16 cellular contexts compared by ENCODE assay signal in genomic region chr2:70322518-70322917, GRCh38. TPM values are rescaled to one million over a fixed set of nuclear protein-coding genes. Genes with fewer than 3 reads are reported as not detected.
DNase-seq lines count a peak whose midpoint lies in the region; ATAC-seq and TF ChIP-seq lines count a peak whose summit lies in the region.
"Had no signal": no experiment of that assay in that cellular context is flagged by ENCODE, and none has a peak within 500 bp of the region (broad histone marks: within the 10 kb centered on the region; RNA-seq: fewer than 3 reads in every experiment).

No MANE protein-coding gene starts in this region.

- H3K36me3 ChIP-seq in GM23338 (ENCODE audit: insufficient read depth) (no peaks in the 10 kb centered on the region), HCT116 (ENCODE audit: control insufficient read depth in 1 of 2, insufficient read depth in 2 of 2, low read length in 2 of 2) (no peaks in the 10 kb centered on the region), neural progenitor cell (no peaks in the 10 kb centered on the region)

- no peaks in the 10 kb centered on the region for H3K4me1 ChIP-seq in GM23338 (ENCODE audit: insufficient read depth)
- peaks cover 0 to 4% of the 10 kb centered on the region in 2 experiments; a peak in 1 of 4 replicates for H3K4me1 ChIP-seq in HCT116 (ENCODE audit: control insufficient read depth in 1 of 2, insufficient read depth in 2 of 2, low read length in 2 of 2)
- H3K4me1 ChIP-seq in neural progenitor cell = no peaks in the 10 kb centered on the region
- H3K4me1 ChIP-seq: Caco-2 had no signal

- no peaks in the 10 kb centered on the region for H3K27me3 Mint-ChIP-seq in activated naive CD8-positive, alpha-beta T cell treated with anti-CD3 and anti-CD28 coated beads, Interleukin-2, amount 50 U/mL, for 24 hours
- H3K27me3 Mint-ChIP-seq in activated naive CD8-positive, alpha-beta T cell treated with anti-CD3 and anti-CD28 coated beads for 36 hours = no peaks in the 10 kb centered on the region
- peaks cover 6% of the 10 kb centered on the region for H3K27me3 Mint-ChIP-seq in GM23338 (ENCODE audit: insufficient read depth, low read depth, poor library complexity)
- peaks cover 4% of the 10 kb centered on the region for H3K27me3 Mint-ChIP-seq in neural progenitor cell (ENCODE audit: insufficient read depth, low read depth)

- TF ChIP-seq POLR2A in HCT116 (IDR thresholded peaks at IDR 0.05; ENCODE audit: borderline replicate concordance, extremely low read depth, insufficient read depth, insufficient read length) = no peak

- peaks cover 7% of the 10 kb centered on the region for H3K4me1 Mint-ChIP-seq in activated naive CD8-positive, alpha-beta T cell treated with anti-CD3 and anti-CD28 coated beads, Interleukin-2, amount 50 U/mL, for 24 hours
- H3K4me1 Mint-ChIP-seq in activated naive CD8-positive, alpha-beta T cell treated with anti-CD3 and anti-CD28 coated beads for 36 hours = peaks cover 7% of the 10 kb centered on the region
- no peaks in the 10 kb centered on the region for H3K4me1 Mint-ChIP-seq in GM23338
- H3K4me1 Mint-ChIP-seq in neural progenitor cell = no peaks in the 10 kb centered on the region
- H3K4me1 Mint-ChIP-seq: CD4-positive, CD25-positive, alpha-beta regulatory T cell had no signal

- ATAC-seq in activated naive CD8-positive, alpha-beta T cell treated with anti-CD3 and anti-CD28 coated beads, Interleukin-2, amount 50 U/mL, for 24 hours = peak; percentile 77
- ATAC-seq in GM23338 (no peak), HCT116 (no peak)
- ATAC-seq: CD8-positive, alpha-beta T cell had no signal

- H3K27ac ChIP-seq in GM23338 (ENCODE audit: low read depth) (no peak overlapping the region), HCT116 (ENCODE audit: low read depth, low read length) (no peak overlapping the region), neural progenitor cell (no peak overlapping the region)

- H3K27ac Mint-ChIP-seq in activated naive CD8-positive, alpha-beta T cell treated with anti-CD3 and anti-CD28 coated beads, Interleukin-2, amount 50 U/mL, for 24 hours = peak overlapping the region; percentile 1
- no peak overlapping the region for H3K27ac Mint-ChIP-seq in activated naive CD8-positive, alpha-beta T cell treated with anti-CD3 and anti-CD28 coated beads for 36 hours
- H3K27ac Mint-ChIP-seq in GM23338 = no peak overlapping the region
- H3K27ac Mint-ChIP-seq in neural progenitor cell = no peak overlapping the region
- H3K27ac Mint-ChIP-seq: CD4-positive, CD25-positive, alpha-beta regulatory T cell; CD8-positive, alpha-beta T cell had no signal

- H2AFZ ChIP-seq in GM23338 (peak overlapping the region; percentile 38; the same call in 1 of the 2 replicates), HCT116 (ENCODE audit: low read depth, low read length, poor library complexity, severe bottlenecking) (peak overlapping the region; percentile 1), neural progenitor cell (replicated peaks) (peak overlapping the region; percentile 10)

- CTCF ChIA-PET in HCT116 (lab: Charles Lee) = interaction anchor here (0.9 kb wide), 1 partner anchor 18 kb away, joined by 3 read pairs; no protein-coding TSS in a partner anchor

- H3K79me2 ChIP-seq in GM23338 (replicated peaks; ENCODE audit: insufficient read depth) (no peaks in the 10 kb centered on the region), HCT116 (ENCODE audit: insufficient read depth, low read length) (no peaks in the 10 kb centered on the region), neural progenitor cell (ENCODE audit: low read depth) (no peaks in the 10 kb centered on the region)

- no peak overlapping the region for H3K4me3 ChIP-seq in GM23338
- H3K4me3 ChIP-seq in HCT116 (replicated peaks in 1 of 2; ENCODE audit: low read depth in 1 of 2, low read length in 2 of 2) = no peak overlapping the region
- no peak overlapping the region for H3K4me3 ChIP-seq in neural progenitor cell

- BruUV-seq in HCT116 (replicated peaks; lab: Mats Ljungman, UMichigan) = no TSS peak

- H3F3A ChIP-seq in GM23338 (replicated peaks; ENCODE audit: low read depth) (no peaks in the 10 kb centered on the region), neural progenitor cell (ENCODE audit: low read depth) (no peaks in the 10 kb centered on the region)

- RAD21 ChIA-PET in HCT116 (lab: Charles Lee; ENCODE audit: low non-redundant PET in 1 of 2, low total read pairs in 2 of 2, uncharacterized antibody in 2 of 2, unreplicated experiment in 2 of 2) = no interaction called here

- no peaks in the 10 kb centered on the region for H3K9me3 Mint-ChIP-seq in activated naive CD8-positive, alpha-beta T cell treated with anti-CD3 and anti-CD28 coated beads, Interleukin-2, amount 50 U/mL, for 24 hours
- H3K9me3 Mint-ChIP-seq in activated naive CD8-positive, alpha-beta T cell treated with anti-CD3 and anti-CD28 coated beads for 36 hours = no peaks in the 10 kb centered on the region
- H3K9me3 Mint-ChIP-seq in GM23338 = no peaks in the 10 kb centered on the region
- no peaks in the 10 kb centered on the region for H3K9me3 Mint-ChIP-seq in neural progenitor cell
- H3K9me3 Mint-ChIP-seq: CD8-positive, alpha-beta T cell had no signal

- TF ChIP-seq RAD21 in HCT116 (IDR thresholded peaks at IDR 0.05; ENCODE audit: low read depth) = no peak

- H3K9ac ChIP-seq in HCT116 (ENCODE audit: low read length) (no peak overlapping the region), neural progenitor cell (no peak overlapping the region)

- DNase-seq in activated naive CD8-positive, alpha-beta T cell treated with anti-CD3 and anti-CD28 coated beads, Interleukin-2, amount 50 U/mL, for 24 hours = no peak
- DNase-seq in activated naive CD8-positive, alpha-beta T cell treated with anti-CD3 and anti-CD28 coated beads for 36 hours = no peak
- DNase-seq in GM23338 (ENCODE audit: low spot score) (no peak), HCT116 (ENCODE audit: low read depth, low spot score) (no peak), neural progenitor cell (ENCODE audit: low spot score) (no peak), epidermal melanocyte (ENCODE audit: insufficient read length, low spot score) (no peak), hippocampal formation (lab: John Stamatoyannopoulos, UW) (no peak), NCI-H1436 treated with DMSO at 0.1 percent for 48 hours (lab: John Stamatoyannopoulos, UW) (no peak)
- DNase-seq: C1 segment of cervical spinal cord; Caco-2; CD4-positive, CD25-positive, alpha-beta regulatory T cell; CD8-positive, alpha-beta T cell; DMS153; DND-41; H7; HCEC 1CT had no signal

- POLR2A ChIA-PET in HCT116 (lab: Charles Lee) = no interaction called here

- H3K9me3 ChIP-seq in HCT116 (ENCODE audit: control insufficient read depth in 1 of 2, insufficient read depth in 1 of 2, low read depth in 1 of 2, low read length in 2 of 2) = no peaks in the 10 kb centered on the region
- no peaks in the 10 kb centered on the region for H3K9me3 ChIP-seq in neural progenitor cell (ENCODE audit: low read depth)
- H3K9me3 ChIP-seq: Caco-2 had no signal

- H3K9me2 ChIP-seq in GM23338 (ENCODE audit: insufficient read depth) = no peaks in the 10 kb centered on the region
- no peaks in the 10 kb centered on the region for H3K9me2 ChIP-seq in HCT116 (ENCODE audit: insufficient read depth)

- no peaks in the 10 kb centered on the region for H3K36me3 Mint-ChIP-seq in activated naive CD8-positive, alpha-beta T cell treated with anti-CD3 and anti-CD28 coated beads, Interleukin-2, amount 50 U/mL, for 24 hours (ENCODE audit: low read depth)
- no peaks in the 10 kb centered on the region for H3K36me3 Mint-ChIP-seq in activated naive CD8-positive, alpha-beta T cell treated with anti-CD3 and anti-CD28 coated beads for 36 hours
- H3K36me3 Mint-ChIP-seq in GM23338 (ENCODE audit: low read depth) (no peaks in the 10 kb centered on the region), neural progenitor cell (no peaks in the 10 kb centered on the region)
- H3K36me3 Mint-ChIP-seq: CD4-positive, CD25-positive, alpha-beta regulatory T cell; CD8-positive, alpha-beta T cell had no signal

- intact Hi-C loops in HCT116 (cut with micrococcal nuclease) = no loop called here

- TF ChIP-seq CTCF in GM23338 (conservative IDR thresholded peaks at IDR 0.05; ENCODE audit: low read depth in 2 of 2) (no peak), HCT116 (IDR thresholded peaks at IDR 0.05 in 2 of 3, conservative IDR thresholded peaks at IDR 0.05 in 1 of 3; ENCODE audit: borderline replicate concordance in 1 of 3, insufficient read depth in 1 of 3, low read depth in 2 of 3, low read length in 2 of 3) (no peak), neural progenitor cell (IDR thresholded peaks at IDR 0.05) (no peak)

- H3K27me3 ChIP-seq in GM23338 (ENCODE audit: insufficient read depth) = no peaks in the 10 kb centered on the region
- H3K27me3 ChIP-seq in HCT116 (ENCODE audit: insufficient read depth, low read length) = no peaks in the 10 kb centered on the region
- H3K27me3 ChIP-seq in neural progenitor cell = no peaks in the 10 kb centered on the region

- H4K20me1 ChIP-seq in GM23338 (replicated peaks; ENCODE audit: insufficient read depth) (no peaks in the 10 kb centered on the region), HCT116 (ENCODE audit: insufficient read depth) (no peaks in the 10 kb centered on the region), neural progenitor cell (ENCODE audit: low read depth) (no peaks in the 10 kb centered on the region)

- H3K4me2 ChIP-seq in GM23338 = no peak overlapping the region
- H3K4me2 ChIP-seq in HCT116 (ENCODE audit: low read length) = no peak overlapping the region
- H3K4me2 ChIP-seq in neural progenitor cell = no peak overlapping the region

- H3K4me3 Mint-ChIP-seq in activated naive CD8-positive, alpha-beta T cell treated with anti-CD3 and anti-CD28 coated beads, Interleukin-2, amount 50 U/mL, for 24 hours = no peak overlapping the region
- no peak overlapping the region for H3K4me3 Mint-ChIP-seq in activated naive CD8-positive, alpha-beta T cell treated with anti-CD3 and anti-CD28 coated beads for 36 hours
- H3K4me3 Mint-ChIP-seq in GM23338 = no peak overlapping the region
- no peak overlapping the region for H3K4me3 Mint-ChIP-seq in neural progenitor cell
- H3K4me3 Mint-ChIP-seq: CD4-positive, CD25-positive, alpha-beta regulatory T cell; CD8-positive, alpha-beta T cell had no signal

TF ChIP-seq in GM23338, 12 proteins besides CTCF, POLR2A, EP300 and RAD21 (continues in another document):
- no peak for TF ChIP-seq JUNB (IDR thresholded peaks at IDR 0.05; ENCODE audit: unreplicated experiment)

RNA-seq across cellular contexts. Expression of gene FAM136A, which starts 20.7 kb away (rescaled TPM):
- total RNA-seq in activated naive CD8-positive, alpha-beta T cell treated with anti-CD3 and anti-CD28 coated beads for 36 hours = 100 to 1,000 TPM; 115 TPM
- 115 and 122 TPM in 2 replicates for total RNA-seq in GM23338 (2014; rRNA removed; shearing (Covaris generic))
- 133 and 150 TPM in 2 replicates for polyA plus RNA-seq in GM23338 (2016; fragmentation: Nextera tagmentation; extraction: Ambion mirVana)
- total RNA-seq in HCT116 (2021; ENCODE audit: unreplicated experiment) (83.0 TPM), neural progenitor cell (ENCODE audit: low replicate concordance) (90.7 and 119 TPM in 2 replicates)
- polyA plus RNA-seq in HCT116 (2012) = 45.8 and 54.1 TPM in 2 replicates

RNA-seq across cellular contexts. Expression of gene SNRPG, which starts 29.0 kb away (rescaled TPM):
- 100 to 1,000 TPM; 590 to 602 TPM for total RNA-seq in activated naive CD8-positive, alpha-beta T cell treated with anti-CD3 and anti-CD28 coated beads for 36 hours
- total RNA-seq in GM23338 (2014; rRNA removed; shearing (Covaris generic)) = 275 and 450 TPM in 2 replicates
- 1,584 and 1,653 TPM in 2 replicates for polyA plus RNA-seq in GM23338 (2016; fragmentation: Nextera tagmentation; extraction: Ambion mirVana)
- total RNA-seq in HCT116 (2021; ENCODE audit: unreplicated experiment) = 338 TPM
- 210 and 224 TPM in 2 replicates for polyA plus RNA-seq in HCT116 (2012)
- 184 and 488 TPM in 2 replicates for total RNA-seq in neural progenitor cell (ENCODE audit: low replicate concordance)
